20 cellular contexts compared by ENCODE assay signal in genomic region chr13:97568850-97569249, GRCh38.
DNase-seq lines count a peak whose midpoint lies in the region; ATAC-seq, FAIRE-seq and TF ChIP-seq lines count a peak whose summit lies in the region.
"Had no signal": no experiment of that assay in that cellular context is flagged by ENCODE, and none has a peak within 500 bp of the region (broad histone marks: within the 10 kb centered on the region; RNA-seq: fewer than 3 reads in every experiment).

No MANE protein-coding gene starts in this region.

- no peak overlapping the region for H3K56ac ChIP-seq in H1 (replicated peaks; ENCODE audit: insufficient read length, low read depth, low read length)

- no peaks in the 10 kb centered on the region for H3K27me3 ChIP-seq in right atrium auricular region
- H3K27me3 ChIP-seq in H1 (replicated peaks in 1 of 4; ENCODE audit: control insufficient read depth in 3 of 4, extremely low read depth in 1 of 4, insufficient read depth in 3 of 4, low read length in 3 of 4): no peaks in the 10 kb centered on the region
- H3K27me3 ChIP-seq in liver (ENCODE audit: control insufficient read depth in 4 of 4, insufficient read depth in 4 of 4, low read length in 3 of 4): no peaks in the 10 kb centered on the region
- peaks cover 31% of the 10 kb centered on the region for H3K27me3 ChIP-seq in gastroesophageal sphincter
- H3K27me3 ChIP-seq: SJSA1 had no signal

- intact Hi-C loops in left ventricle myocardium superior (cut with micrococcal nuclease): no loop called here

- TF ChIP-seq EP300 in H1 (IDR thresholded peaks at IDR 0.05; ENCODE audit: borderline replicate concordance in 1 of 2, low read depth in 2 of 2, low read length in 2 of 2) (no peak), gastroesophageal sphincter (IDR thresholded peaks at IDR 0.05) (no peak)

- 73% methylated on average over 1 of the region's 1 CpG; no CpG with 5 or more reads in 1 of the 2 experiments for WGBS in H1 (ENCODE audit: extremely low coverage in 1 of 2, insufficient coverage in 1 of 2, insufficient read length in 1 of 2, insufficient replicate concordance in 2 of 2, low coverage in 1 of 2, low lambda C conversion rate in 2 of 2, missing lambda C conversion rate in 1 of 2), 2 experiments
- 79% methylated on average over 1 of the region's 1 CpG for WGBS in liver
- no CpG with 5 or more reads among the region's 1 CpG for WGBS in gastroesophageal sphincter (ENCODE audit: low coverage in 1 of 2), 2 donors

- no peak overlapping the region for H3K18ac ChIP-seq in H1 (ENCODE audit: extremely low read depth, low read length)

- no peak overlapping the region for H3K27ac ChIP-seq in right atrium auricular region
- no peak overlapping the region for H3K27ac ChIP-seq in H1 (ENCODE audit: low read depth, low read length)
- no peak overlapping the region for H3K27ac ChIP-seq in liver (ENCODE audit: low read depth in 1 of 2, low read length in 2 of 2)
- no peak overlapping the region for H3K27ac ChIP-seq in gastroesophageal sphincter
- H3K27ac ChIP-seq: GM23248, SJSA1 had no signal

- H3K4me3 ChIP-seq in right atrium auricular region: no peak overlapping the region
- no peak overlapping the region for H3K4me3 ChIP-seq in H1 (ENCODE audit: extremely low read depth in 1 of 4, insufficient read depth in 2 of 4, low read depth in 3 of 4, low read length in 4 of 4)
- H3K4me3 ChIP-seq in liver (ENCODE audit: low read depth in 1 of 3, low read length in 3 of 3): no peak overlapping the region
- no peak overlapping the region for H3K4me3 ChIP-seq in gastroesophageal sphincter
- H3K4me3 ChIP-seq: GM23248, SJSA1 had no signal

- TF ChIP-seq RAD21 in H1 (IDR thresholded peaks at IDR 0.05 in 1 of 2, conservative IDR thresholded peaks at IDR 0.05 in 1 of 2; ENCODE audit: low read depth in 2 of 2, low read length in 2 of 2): no peak
- peak in 1 of 2 donors; percentile 6 for TF ChIP-seq RAD21 in liver (IDR thresholded peaks at IDR 0.05)

- no peak overlapping the region for H3K14ac ChIP-seq in H1 (ENCODE audit: insufficient read length)

- ATAC-seq in left ventricle myocardium superior (peak; percentile 31), gastroesophageal sphincter (no peak), GM18873 (IDR thresholded peaks at IDR 0.05; ENCODE audit: low FRiP score, unreplicated experiment) (no peak)
- ATAC-seq: naive thymus-derived CD4-positive, alpha-beta T cell had no signal

- TF ChIP-seq CTCF in right atrium auricular region (IDR thresholded peaks at IDR 0.05): no peak
- TF ChIP-seq CTCF in H1 (IDR thresholded peaks at IDR 0.05; ENCODE audit: control extremely low read depth in 1 of 3, insufficient read depth in 1 of 3, low read depth in 1 of 3, low read length in 3 of 3): no peak
- TF ChIP-seq CTCF in liver (IDR thresholded peaks at IDR 0.05; ENCODE audit: low read depth, low read length, missing input control): no peak
- no peak for TF ChIP-seq CTCF in gastroesophageal sphincter (IDR thresholded peaks at IDR 0.05)
- TF ChIP-seq CTCF in GM10248 (IDR thresholded peaks at IDR 0.05; ENCODE audit: control extremely low read depth, extremely low read depth, low read depth, missing control alignments): no peak

- H3K9me3 ChIP-seq in right atrium auricular region (no peaks in the 10 kb centered on the region), H1 (ENCODE audit: insufficient read depth in 2 of 2, low read depth in 1 of 2, low read length in 1 of 2) (no peaks in the 10 kb centered on the region), liver (ENCODE audit: control insufficient read depth in 4 of 4, low read length in 3 of 4) (no peaks in the 10 kb centered on the region), gastroesophageal sphincter (no peaks in the 10 kb centered on the region)
- H3K9me3 ChIP-seq: SJSA1 had no signal

- no peak for TF ChIP-seq POLR2A in H1 (IDR thresholded peaks at IDR 0.05; ENCODE audit: control extremely low read depth in 1 of 2, low read depth in 2 of 2, low read length in 2 of 2)
- no peak for TF ChIP-seq POLR2A in gastroesophageal sphincter (IDR thresholded peaks at IDR 0.05)

- H2BK20ac ChIP-seq in H1 (ENCODE audit: low read length): 0 out of 2 replicates have a peak overlapping the region, but pooled peaks have one; percentile 43

- FAIRE-seq in H1 (lab: Jason Lieb, UNC): peak; percentile 42

- H3K9ac ChIP-seq in H1 (replicated peaks in 1 of 4; ENCODE audit: extremely low read depth in 1 of 4, low read depth in 3 of 4, low read length in 3 of 4) (no peak overlapping the region), liver (ENCODE audit: low read depth in 1 of 2, low read length in 2 of 2) (no peak overlapping the region)
- H3K9ac ChIP-seq: GM23248 had no signal

- peak overlapping the region; percentile 65; the same call in 1 of the 2 replicates for H2AK5ac ChIP-seq in H1 (ENCODE audit: low read depth, low read length)

- H2BK120ac ChIP-seq in H1 (replicated peaks; ENCODE audit: low read depth, low read length): no peak overlapping the region

- CTCF ChIA-PET in H1 (lab: Charles Lee; ENCODE audit: partially characterized antibody): interaction anchor here (0.7 to 2.0 kb wide), 4 partner anchors 19 to 231 kb away, joined by 3 to 7 read pairs (median 3); no protein-coding TSS in a partner anchor
- CTCF ChIA-PET in GM10248 (lab: Yijun Ruan, JAX): interaction anchor here (1.1 kb wide), 1 partner anchor 17 kb away, joined by 3 read pairs; no protein-coding TSS in a partner anchor

- no peak overlapping the region for H3K4me2 ChIP-seq in H1 (ENCODE audit: insufficient read depth in 1 of 2, low read depth in 2 of 2, low read length in 2 of 2)

- H4K20me1 ChIP-seq in H1 (replicated peaks in 1 of 2; ENCODE audit: control insufficient read depth in 1 of 2, insufficient read depth in 2 of 2, low read length in 2 of 2): no peaks in the 10 kb centered on the region

- DNase-seq in left ventricle myocardium superior: no peak
- DNase-seq in right atrium auricular region (ENCODE audit: low spot score): no peak
- DNase-seq in H1 (ENCODE audit: low read depth in 1 of 2, low spot score in 2 of 2): no peak
- no peak for DNase-seq in NCI-H226
- DNase-seq in GM10248 (ENCODE audit: extremely low spot score): no peak
- DNase-seq: activated CD8-positive, alpha-beta memory T cell treated with anti-CD3 and anti-CD28 coated beads, Interleukin-2, amount 50 U/mL, for 48 hours; activated naive CD4-positive, alpha-beta T cell treated with anti-CD3 and anti-CD28 coated beads for 36 hours; GM23248; hypothalamus; Kasumi-1; naive thymus-derived CD4-positive, alpha-beta T cell; NCI-H146; NCI-H446 treated with DMSO at 0.1 percent for 48 hours; stimulated activated CD4-positive, alpha-beta T cell treated with anti-CD3 and anti-CD28 coated beads, Interleukin-15, amount 100 ng/mL, for 24 hours; stimulated activated naive CD4-positive, alpha-beta T cell treated with Interleukin-2 at 50 U/mL for 16 hours; T1000 had no signal

- no peaks in the 10 kb centered on the region for H3K79me1 ChIP-seq in H1 (ENCODE audit: low read depth, low read length)

- peak overlapping the region; percentile 27; the same call in 1 of the 2 replicates for H2BK12ac ChIP-seq in H1 (ENCODE audit: low read depth, low read length)

- no peak overlapping the region for H4K91ac ChIP-seq in H1 (replicated peaks; ENCODE audit: insufficient read length, low read length)

- H2AFZ ChIP-seq in H1 (ENCODE audit: low read length): no peak overlapping the region
- H2AFZ ChIP-seq: GM23248 had no signal

- no peaks in the 10 kb centered on the region for H3K23me2 ChIP-seq in H1 (ENCODE audit: low read depth, low read length)

- H3K23ac ChIP-seq in H1 (ENCODE audit: insufficient read length): no peak overlapping the region

- H3K4me1 ChIP-seq in right atrium auricular region (peaks cover 0 to 15% of the 10 kb centered on the region in 2 donors), H1 (replicated peaks in 1 of 4; ENCODE audit: control insufficient read depth in 3 of 4, insufficient read depth in 4 of 4, low read length in 3 of 4) (peaks cover 0 to 8% (median 3%) of the 10 kb centered on the region in 4 experiments; a peak in 4 of 7 replicates), liver (ENCODE audit: control insufficient read depth in 4 of 4, insufficient read depth in 4 of 4, low read length in 3 of 4) (peaks cover 0 to 4% (median 0%) of the 10 kb centered on the region in 4 donors), gastroesophageal sphincter (no peaks in the 10 kb centered on the region)
- H3K4me1 ChIP-seq: SJSA1 had no signal

- no peak overlapping the region for H4K5ac ChIP-seq in H1 (ENCODE audit: insufficient read length, low read depth, low read length)

- no peak overlapping the region; the same call in 1 of the 2 replicates for H4K8ac ChIP-seq in H1 (ENCODE audit: extremely low read depth, insufficient read depth, low read length)

- no peaks in the 10 kb centered on the region for H3K36me3 ChIP-seq in right atrium auricular region
- no peaks in the 10 kb centered on the region for H3K36me3 ChIP-seq in H1 (ENCODE audit: control insufficient read depth in 2 of 4, insufficient read depth in 4 of 4, low read length in 3 of 4)
- H3K36me3 ChIP-seq in liver (ENCODE audit: control insufficient read depth in 4 of 4, insufficient read depth in 3 of 4, low read depth in 1 of 4, low read length in 3 of 4): no peaks in the 10 kb centered on the region
- no peaks in the 10 kb centered on the region for H3K36me3 ChIP-seq in gastroesophageal sphincter
- H3K36me3 ChIP-seq: SJSA1 had no signal

- peak overlapping the region; percentile 54; the same call in 1 of the 2 replicates for H2BK15ac ChIP-seq in H1 (ENCODE audit: low read length)

- no peak overlapping the region for H2BK5ac ChIP-seq in H1 (ENCODE audit: low read depth, low read length)

- no peaks in the 10 kb centered on the region for H3K79me2 ChIP-seq in H1 (ENCODE audit: control insufficient read depth in 1 of 2, insufficient read depth in 2 of 2, low read length in 2 of 2)

- no peak overlapping the region for H3K4ac ChIP-seq in H1 (replicated peaks; ENCODE audit: insufficient read length, low read depth, low read length)

- POLR2A ChIA-PET in H1 (lab: Charles Lee; ENCODE audit: partially characterized antibody): no interaction called here
- POLR2A ChIA-PET in GM10248 (lab: Yijun Ruan, JAX): no interaction called here

TF ChIP-seq in H1, 55 proteins besides CTCF, POLR2A, EP300 and RAD21 (continues in another document):
- TF ChIP-seq ZNF274 (IDR thresholded peaks at IDR 0.05; ENCODE audit: borderline replicate concordance, extremely low read depth, low read length) (no peak), CHD2 (IDR thresholded peaks at IDR 0.05; ENCODE audit: low read length) (no peak), SIN3A (conservative IDR thresholded peaks at IDR 0.05 in 1 of 2, IDR thresholded peaks at IDR 0.05 in 1 of 2; ENCODE audit: low read depth in 1 of 2, low read length in 2 of 2) (no peak), TEAD4 (IDR thresholded peaks at IDR 0.05; ENCODE audit: low read depth, low read length) (peak; percentile 51; the same call in 1 of the 2 replicates)

TF ChIP-seq in liver, 16 proteins besides CTCF, POLR2A, EP300 and RAD21:
- peak; percentile 15 for TF ChIP-seq NR2F2 (IDR thresholded peaks at IDR 0.05)
- TF ChIP-seq YY1 (IDR thresholded peaks at IDR 0.05): no peak
- TF ChIP-seq EGR1 (IDR thresholded peaks at IDR 0.05; ENCODE audit: low read depth in 2 of 2): peak in 1 of 2 donors; percentile 14
